Comparison of ENCODE assay signal across 8 cellular contexts in genomic region chr19:49852631-49853126, GRCh38. TPM values are rescaled to one million over a fixed set of nuclear protein-coding genes. Genes with fewer than 3 reads are reported as not detected.
DNase-seq lines count a peak whose midpoint lies in the region; ATAC-seq and TF ChIP-seq lines count a peak whose summit lies in the region.

No MANE protein-coding gene starts in this region.

- 0 out of 2 replicates have a peak, but pooled peaks cover 7% of the 10 kb centered on the region for H3K4me1 ChIP-seq in ES-I3 (ENCODE audit: insufficient read depth, low read length)
- H3K4me1 ChIP-seq in prostate gland (replicated peaks) = no peaks in the 10 kb centered on the region

- DNase-seq in RKO (ENCODE audit: low spot score) (peak; percentile 44), epithelial cell of proximal tubule (ENCODE audit: low read depth) (no peak), prostate gland (ENCODE audit: low spot score) (no peak), NCI-H146 (lab: John Stamatoyannopoulos, UW) (no peak), LoVo (ENCODE audit: low spot score) (no peak)

- TF ChIP-seq CTCF in epithelial cell of proximal tubule (conservative IDR thresholded peaks at IDR 0.05; ENCODE audit: low read depth, low read length) = no peak
- TF ChIP-seq CTCF in prostate gland (IDR thresholded peaks at IDR 0.05) = no peak

- intact Hi-C loops in prostate gland (cut with DNase I) = loop anchor here (5.0 kb wide), 1 partner anchor 35 kb away; the partner anchor contains the start of gene MED25

- H3K36me3 ChIP-seq in ES-I3 (ENCODE audit: insufficient read depth, low read length) (no peaks in the 10 kb centered on the region), prostate gland (peaks cover 2 to 24% of the 10 kb centered on the region in 2 donors)

- H3K9me3 ChIP-seq in ES-I3 (ENCODE audit: control insufficient read depth, insufficient read depth, low read length) (no peaks in the 10 kb centered on the region), prostate gland (no peaks in the 10 kb centered on the region)

- ATAC-seq in GM19395 (IDR thresholded peaks at IDR 0.05; ENCODE audit: unreplicated experiment) = no peak
- ATAC-seq in HG02870 (IDR thresholded peaks at IDR 0.05; ENCODE audit: unreplicated experiment) = no peak

- peak overlapping the region; percentile 99 to 100 for H3K27ac ChIP-seq in prostate gland

- 0 out of 2 replicates have a peak overlapping the region, but pooled peaks have one; percentile 71 for H3K9ac ChIP-seq in ES-I3 (ENCODE audit: low read depth, low read length)

- H3K27me3 ChIP-seq in prostate gland (replicated peaks; ENCODE audit: insufficient read depth) = no peaks in the 10 kb centered on the region

- TF ChIP-seq POLR2A in prostate gland (IDR thresholded peaks at IDR 0.05) = no peak

- H3K4me3 ChIP-seq in epithelial cell of proximal tubule (ENCODE audit: low read depth, low read length) (peak overlapping the region; percentile 84), prostate gland (peak overlapping the region; percentile 62 to 91)

- WGBS in prostate gland = 48% methylated on average over 14 of the region's 14 CpGs

RNA-seq across cellular contexts. Expression of gene PTOV1, which starts 1.7 kb away (rescaled TPM):
- total RNA-seq in epithelial cell of proximal tubule (81.9 and 121 TPM in 2 replicates), prostate gland (100 to 1,000 TPM; 179 to 252 TPM)

RNA-seq across cellular contexts. Expression of gene PNKP, which starts 14.7 kb away (rescaled TPM):
- total RNA-seq in epithelial cell of proximal tubule = 59.2 and 71.6 TPM in 2 replicates
- 100 to 1,000 TPM in 1 of 2 donors, 10 to 100 TPM in 1; 64.9 to 128 TPM for total RNA-seq in prostate gland

RNA-seq across cellular contexts. Expression of gene AKT1S1, which starts 24.5 kb away (rescaled TPM):
- total RNA-seq in epithelial cell of proximal tubule = 25.8 and 34.4 TPM in 2 replicates
- 10 to 100 TPM; 27.6 to 30.2 TPM for total RNA-seq in prostate gland

RNA-seq across cellular contexts. Expression of gene TBC1D17, which starts 24.8 kb away (rescaled TPM):
- total RNA-seq in epithelial cell of proximal tubule = 11.9 and 16.8 TPM in 2 replicates
- 10 to 100 TPM; 33.0 to 51.4 TPM for total RNA-seq in prostate gland

RNA-seq across cellular contexts. Expression of gene MED25, which starts 34.6 kb away (rescaled TPM):
- total RNA-seq in epithelial cell of proximal tubule = 30.4 and 34.8 TPM in 2 replicates
- total RNA-seq in prostate gland = 100 to 1,000 TPM in 1 of 2 donors, 10 to 100 TPM in 1; 38.4 to 173 TPM
